Comparison of ENCODE assay signal across 25 cellular contexts in genomic region chr6:88304515-88304914, GRCh38.
"Had no signal": no experiment of that assay in that cellular context is flagged by ENCODE, and none has a peak within 500 bp of the region (broad histone marks: within the 10 kb centered on the region; RNA-seq: fewer than 3 reads in every experiment).

No MANE protein-coding gene starts in this region.

- H3K4me3 ChIP-seq: coronary artery, dorsolateral prefrontal cortex, esophagus squamous epithelium, gastrocnemius medialis, heart right ventricle, left lung, lower lobe of right lung, mucosa of descending colon had no signal

- H3K4me3 Mint-ChIP-seq: mesothelial cell of epicardium, naive B cell had no signal

- ATAC-seq: esophagus mucosa, gastrocnemius medialis, heart right ventricle, left colon, left lung, left ventricle myocardium superior, lower lobe of right lung, mucosa of descending colon had no signal

- H3K4me1 Mint-ChIP-seq: naive B cell had no signal

- H3K27ac Mint-ChIP-seq: mesothelial cell of epicardium, naive B cell had no signal

- H3K9me3 ChIP-seq: esophagus squamous epithelium, gastrocnemius medialis, left lung, lower lobe of right lung, mucosa of descending colon had no signal

- H3K36me3 Mint-ChIP-seq: mesothelial cell of epicardium, naive B cell had no signal

- H3K27me3 ChIP-seq: dorsolateral prefrontal cortex, esophagus squamous epithelium, gastrocnemius medialis, heart right ventricle, left lung had no signal

- H3K36me3 ChIP-seq: esophagus squamous epithelium, gastrocnemius medialis, heart right ventricle, left lung, lower lobe of right lung had no signal

- H3K4me1 ChIP-seq: esophagus squamous epithelium, gastrocnemius medialis, heart right ventricle, left lung, lower lobe of right lung had no signal

- DNase-seq: dermis blood vessel endothelial cell; dorsolateral prefrontal cortex; effector CD4-positive, alpha-beta T cell; effector memory CD4-positive, alpha-beta T cell; erythroblast; esophagus squamous epithelium; foreskin fibroblast; foreskin melanocyte; gastrocnemius medialis; glutamatergic neuron; head of caudate nucleus; heart right ventricle; hippocampal formation; islet precursor cell; kidney; left colon; left lung; left ventricle myocardium superior; lower lobe of right lung; mesenchymal stem cell; mucosa of descending colon; naive B cell had no signal
